10 cellular contexts compared by ENCODE assay signal in the genomic region with DNA sequence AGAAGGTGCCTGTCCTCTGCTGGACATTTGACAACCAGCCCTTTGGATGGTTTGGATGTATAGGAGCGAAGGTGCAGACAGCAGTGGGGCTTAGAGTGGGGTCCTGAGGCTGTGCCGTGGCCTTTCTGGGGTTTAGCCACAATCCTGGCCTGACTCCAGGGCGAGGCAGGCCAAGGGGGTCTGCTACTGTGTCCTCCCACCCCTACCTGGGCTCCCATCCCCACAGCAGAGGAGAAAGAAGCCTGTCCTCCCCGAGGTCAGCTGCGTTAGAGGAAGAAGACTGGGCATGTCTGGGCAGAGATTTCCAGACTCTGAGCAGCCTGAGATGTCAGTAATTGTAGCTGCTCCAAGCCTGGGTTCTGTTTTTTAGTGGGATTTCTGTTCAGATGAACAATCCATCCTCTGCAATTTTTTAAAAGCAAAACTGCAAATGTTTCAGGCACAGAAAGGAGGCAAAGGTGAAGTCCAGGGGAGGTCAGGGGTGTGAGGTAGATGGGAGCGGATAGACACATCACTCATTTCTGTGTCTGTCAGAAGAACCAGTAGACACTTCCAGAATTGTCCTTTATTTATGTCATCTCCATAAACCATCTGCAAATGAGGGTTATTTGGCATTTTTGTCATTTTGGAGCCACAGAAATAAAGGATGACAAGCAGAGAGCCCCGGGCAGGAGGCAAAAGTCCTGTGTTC. TPM values are rescaled to one million over a fixed set of nuclear protein-coding genes. Genes with fewer than 3 reads are reported as not detected.
DNase-seq lines count a peak whose midpoint lies in the region; ATAC-seq, FAIRE-seq and TF ChIP-seq lines count a peak whose summit lies in the region.
"Had no signal": no experiment of that assay in that cellular context is flagged by ENCODE, and none has a peak within 500 bp of the region (broad histone marks: within the 10 kb centered on the region; RNA-seq: fewer than 3 reads in every experiment).

No MANE protein-coding gene starts in this region.

- H3K4me1 ChIP-seq in GM12878 (ENCODE audit: control insufficient read depth, insufficient read depth, low read length) (peaks cover 32% of the 10 kb centered on the region), mesodermal cell (ENCODE audit: control insufficient read depth, insufficient read depth, low read length, poor library complexity, severe bottlenecking) (peaks cover 38% of the 10 kb centered on the region)

- SMC1A ChIA-PET in GM12878 (lab: Charles Lee; ENCODE audit: uncharacterized antibody, unreplicated experiment) = interaction anchor here (1.0 to 17.5 kb wide), 7 partner anchors 11 to 80 kb away, joined by 3 to 240 read pairs (median 30); no protein-coding TSS in a partner anchor

- peaks cover 60% of the 10 kb centered on the region for H3K79me2 ChIP-seq in GM12878 (ENCODE audit: control insufficient read depth, insufficient read depth, low read length)

- ATAC-seq in GM12878 (no peak), GM19463 (IDR thresholded peaks at IDR 0.05; ENCODE audit: unreplicated experiment) (no peak), GM19328 (IDR thresholded peaks at IDR 0.05; ENCODE audit: unreplicated experiment) (no peak), GM21381 (IDR thresholded peaks at IDR 0.05; ENCODE audit: unreplicated experiment) (no peak), HG02763 (IDR thresholded peaks at IDR 0.05; ENCODE audit: unreplicated experiment) (no peak)

- peak; percentile 39; the same call in 1 of the 2 replicates for TF ChIP-seq POLR2A in GM12878 (IDR thresholded peaks at IDR 0.05; ENCODE audit: low read depth, low read length)

- intact Hi-C loops in GM12878 (cut with micrococcal nuclease; ENCODE audit: unreplicated experiment) = no loop called here

- peak overlapping the region; percentile 80 for H3K4me2 ChIP-seq in GM12878 (ENCODE audit: control insufficient read depth, insufficient read depth)

- TF ChIP-seq CTCF in 22Rv1 (IDR thresholded peaks at IDR 0.05) (no peak), HFF-Myc (IDR thresholded peaks at IDR 0.05; ENCODE audit: low read depth, low read length, missing control alignments) (no peak), GM12878 (IDR thresholded peaks at IDR 0.05 in 2 of 3, conservative IDR thresholded peaks at IDR 0.05 in 1 of 3; ENCODE audit: control insufficient read depth in 2 of 3, extremely low read depth in 1 of 3, insufficient read depth in 1 of 3, low read depth in 3 of 3, low read length in 3 of 3) (no peak)

- H3K27ac ChIP-seq in 22Rv1 = peak overlapping the region; percentile 88
- peak overlapping the region; percentile 88 for H3K27ac ChIP-seq in GM12878 (ENCODE audit: control insufficient read depth, insufficient read depth)
- H3K27ac ChIP-seq in mesodermal cell (ENCODE audit: low read depth, low read length, severe bottlenecking) = peak overlapping the region; percentile 89
- H3K27ac ChIP-seq: SK-N-MC had no signal

- H3K4me3 ChIP-seq in HFF-Myc (replicated peaks; ENCODE audit: low read depth, low read length) (peak overlapping the region; percentile 61), GM12878 (peak overlapping the region; percentile 75), mesodermal cell (ENCODE audit: extremely low read depth, insufficient read depth, low read length, poor library complexity, severe bottlenecking) (peak overlapping the region; percentile 98)
- H3K4me3 ChIP-seq: lung had no signal

- TF ChIP-seq RAD21 in GM12878 (IDR thresholded peaks at IDR 0.05; ENCODE audit: insufficient read depth, low read depth, low read length) = no peak

- H3K9me3 ChIP-seq in GM12878 (replicated peaks; ENCODE audit: control insufficient read depth, insufficient read depth, low read length) = no peaks in the 10 kb centered on the region
- no peaks in the 10 kb centered on the region for H3K9me3 ChIP-seq in mesodermal cell (ENCODE audit: control insufficient read depth, low read length)

- H4K20me1 ChIP-seq in GM12878 (ENCODE audit: control insufficient read depth, insufficient read depth) = no peaks in the 10 kb centered on the region

- BruUV-seq in GM12878 (replicated peaks; lab: Mats Ljungman, UMichigan) = TSS peak; percentile 82

- CTCF ChIA-PET in GM12878 (lab: Yijun Ruan, JAX) = interaction anchor here (1.0 to 10.7 kb wide), 11 partner anchors 8 to 88 kb away, joined by 3 to 146 read pairs (median 6); no protein-coding TSS in a partner anchor

- peak overlapping the region; percentile 5; the same call in 1 of the 2 replicates for H2AFZ ChIP-seq in GM12878 (ENCODE audit: control insufficient read depth, low read depth, low read length)

- H3K36me3 ChIP-seq in GM12878 (ENCODE audit: control insufficient read depth in 2 of 2, insufficient read depth in 2 of 2, low read length in 1 of 2) (no peaks in the 10 kb centered on the region; a peak in 1 of 4 replicates), mesodermal cell (ENCODE audit: control insufficient read depth, insufficient read depth, low read length) (peaks cover 30% of the 10 kb centered on the region)

- DNase-seq in HFF-Myc (ENCODE audit: extremely low read depth, low read depth) (no peak), GM12878 (ENCODE audit: low read depth, low spot score) (no peak)

- POLR2A ChIA-PET in GM12878 (lab: Charles Lee) = interaction anchor here (0.6 to 13.6 kb wide), 11 partner anchors 9 to 82 kb away, joined by 3 to 243 read pairs (median 5); no protein-coding TSS in a partner anchor

- in situ Hi-C loops in GM12878 (cut with MboI) = no loop called here

- RAD21 ChIA-PET in GM12878 (lab: Charles Lee; ENCODE audit: unreplicated experiment) = interaction anchor here (1.2 to 10.6 kb wide), 6 partner anchors 12 to 79 kb away, joined by 4 to 195 read pairs (median 14); no protein-coding TSS in a partner anchor

- WGBS in GM12878 (ENCODE audit: insufficient coverage, insufficient replicate concordance, low lambda C conversion rate, missing lambda C conversion rate) = 75% methylated on average over 7 of the region's 7 CpGs
- WGBS in mesodermal cell (ENCODE audit: insufficient coverage in 2 of 2), 2 experiments = 72 to 84% methylated on average over 2 to 6 of the region's 7 CpGs

- no peak for TF ChIP-seq EP300 in GM12878 (IDR thresholded peaks at IDR 0.05; ENCODE audit: borderline replicate concordance in 1 of 2, control insufficient read depth in 1 of 2, low read depth in 2 of 2, low read length in 2 of 2)

- H3K27me3 ChIP-seq in GM12878 (replicated peaks in 1 of 2; ENCODE audit: control insufficient read depth in 2 of 2, insufficient read depth in 2 of 2, low read length in 1 of 2) = no peaks in the 10 kb centered on the region

- no peak for FAIRE-seq in GM12878 (lab: Jason Lieb, UNC)

- peak overlapping the region; percentile 90 for H3K9ac ChIP-seq in GM12878 (ENCODE audit: control insufficient read depth, insufficient read depth, low read length)

TF ChIP-seq in GM12878, 131 proteins besides CTCF, POLR2A, EP300 and RAD21 (continues in another document):
- TF ChIP-seq BACH1 (IDR thresholded peaks at IDR 0.05; ENCODE audit: borderline replicate concordance) (no peak), TAF1 (IDR thresholded peaks at IDR 0.05; ENCODE audit: borderline replicate concordance, low read depth, low read length) (0 out of 2 replicates have a peak, but pooled peaks have one; percentile 15), YY1 (IDR thresholded peaks at IDR 0.05; ENCODE audit: low read depth, low read length) (no peak), RFX5 (IDR thresholded peaks at IDR 0.05; ENCODE audit: low read depth, low read length) (no peak), MAX (IDR thresholded peaks at IDR 0.05; ENCODE audit: low read depth, low read length) (no peak)

RNA-seq across cellular contexts. Expression of gene CDKN1A, which starts 1.3 kb away (rescaled TPM):
- 98.4 and 111 TPM in 2 replicates for total RNA-seq in GM12878 (2013; cell fraction: nucleolus; rRNA removed)
- 186 and 198 TPM in 2 replicates for total RNA-seq in GM12878 (2014; rRNA removed)
- total RNA-seq in GM12878 (2014; rRNA removed; fragmentation: Illumina TruSeq; extraction: Trizol) = 139 and 144 TPM in 2 replicates
- total RNA-seq in GM12878 (2021) = 315 and 321 TPM in 2 replicates
- 50.2 TPM for polyA plus RNA-seq in GM12878 (2011; ENCODE audit: low read depth)
- polyA plus RNA-seq in GM12878 (2011; rRNA removed) = 103 and 200 TPM in 2 replicates
- polyA plus RNA-seq in GM12878 (2011; cell fraction: cytosol; rRNA removed) = 275 and 303 TPM in 2 replicates
- 252 and 284 TPM in 2 replicates for polyA plus RNA-seq in GM12878 (2011; cell fraction: nucleus; rRNA removed)
- polyA plus RNA-seq in GM12878 (2012) = 129 and 156 TPM in 2 replicates
- polyA plus RNA-seq in GM12878 (2014; fragmentation: Illumina TruSeq; extraction: Trizol) = 154 and 232 TPM in 2 replicates
- polyA plus RNA-seq in GM12878 (2014; fragmentation: Nextera tagmentation; extraction: Ambion mirVana) = 10 to 100 TPM; 25.2 to 48.4 TPM
- 330 and 358 TPM in 2 replicates for polyA plus RNA-seq in GM12878 (2014; rRNA removed)
- 100 to 1,000 TPM; 604 to 637 TPM for polyA plus RNA-seq in GM12878 (2016; fragmentation: Nextera tagmentation; extraction: Ambion mirVana)
- 81.2 and 140 TPM in 2 replicates for polyA minus RNA-seq in GM12878 (2011; rRNA and poly(A)+ RNA removed)
- polyA minus RNA-seq in GM12878 (2011; cell fraction: cytosol; rRNA and poly(A)+ RNA removed) = 55.9 and 57.9 TPM in 2 replicates
- polyA minus RNA-seq in GM12878 (2011; cell fraction: nucleus; rRNA and poly(A)+ RNA removed) = 58.8 and 96.6 TPM in 2 replicates
- 223 TPM for polyA plus RNA-seq in mesodermal cell (2013, experiment 1 of 2)
- polyA plus RNA-seq in mesodermal cell (2013, experiment 2 of 2) = 162 TPM

RNA-seq across cellular contexts. Expression of gene RAB44, which starts 20.4 kb away (rescaled TPM):
- total RNA-seq in GM12878 (2013; cell fraction: nucleolus; rRNA removed) = 0.23 TPM in 1 of 2 replicates, not detected in the other
- total RNA-seq in GM12878 (2014; rRNA removed) (0.06 TPM in 1 of 2 replicates, not detected in the other), GM12878 (2014; rRNA removed; fragmentation: Illumina TruSeq; extraction: Trizol) (not detected in 2 replicates), GM12878 (2021) (0.05 TPM in 1 of 2 replicates, not detected in the other)
- polyA plus RNA-seq in GM12878 (2011; ENCODE audit: low read depth) = not detected
- polyA plus RNA-seq in GM12878 (2011; rRNA removed) (0.05 TPM in 1 of 2 replicates, not detected in the other), GM12878 (2014; fragmentation: Illumina TruSeq; extraction: Trizol) (0.01 TPM in 1 of 2 replicates, not detected in the other), GM12878 (2014; fragmentation: Nextera tagmentation; extraction: Ambion mirVana) (under 1 TPM in 1 of 2 experiments, not detected in 1; 0.02 TPM), GM12878 (2014; rRNA removed) (0.01 and 0.05 TPM in 2 replicates), GM12878 (2016; fragmentation: Nextera tagmentation; extraction: Ambion mirVana) (under 1 TPM; 0.05 to 0.08 TPM)
- 0.05 and 0.06 TPM in 2 replicates for polyA plus RNA-seq in GM12878 (2011; cell fraction: cytosol; rRNA removed)
- polyA plus RNA-seq in GM12878 (2011; cell fraction: nucleus; rRNA removed) = 0.24 and 0.26 TPM in 2 replicates
- 0.03 and 0.05 TPM in 2 replicates for polyA plus RNA-seq in GM12878 (2012)
- 0.05 TPM in 1 of 2 replicates, not detected in the other for polyA minus RNA-seq in GM12878 (2011; rRNA and poly(A)+ RNA removed)
- not detected in 2 replicates for polyA minus RNA-seq in GM12878 (2011; cell fraction: cytosol; rRNA and poly(A)+ RNA removed)
- not detected in 2 replicates for polyA minus RNA-seq in GM12878 (2011; cell fraction: nucleus; rRNA and poly(A)+ RNA removed)
- polyA plus RNA-seq in mesodermal cell (2013, experiment 1 of 2) = 0.11 TPM
- 0.15 TPM for polyA plus RNA-seq in mesodermal cell (2013, experiment 2 of 2)
